In the genomic region with DNA sequence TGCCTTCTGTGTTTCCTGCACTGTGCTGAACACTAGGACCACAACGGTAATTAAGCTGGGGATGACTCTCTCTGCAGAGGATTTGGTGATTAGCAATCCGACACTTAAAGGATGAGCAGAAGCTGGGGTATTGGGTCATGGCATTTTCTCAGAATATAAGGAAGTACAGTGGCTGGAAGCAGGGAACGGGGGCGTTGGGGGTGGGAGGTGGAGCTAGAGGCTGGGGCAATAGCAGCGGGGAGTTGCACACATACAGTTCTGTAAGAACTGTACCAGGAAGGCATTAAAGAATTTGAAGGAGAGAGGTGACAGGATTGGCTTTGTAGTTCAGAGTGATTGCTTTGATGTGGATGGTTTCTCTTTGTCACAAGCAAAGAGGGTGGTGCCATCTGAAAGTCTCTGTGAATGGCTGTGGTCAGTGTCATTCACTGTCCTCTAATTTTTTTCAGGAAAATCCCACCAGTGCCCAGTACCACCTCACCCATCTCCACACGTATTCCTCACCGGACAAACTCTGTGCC, we compare ENCODE assay signal across 18 cellular contexts. TPM values are rescaled to one million over a fixed set of nuclear protein-coding genes. Genes with fewer than 3 reads are reported as not detected.
DNase-seq lines count a peak whose midpoint lies in the region; ATAC-seq, FAIRE-seq and TF ChIP-seq lines count a peak whose summit lies in the region.
"Had no signal": no experiment of that assay in that cellular context is flagged by ENCODE, and none has a peak within 500 bp of the region (broad histone marks: within the 10 kb centered on the region; RNA-seq: fewer than 3 reads in every experiment).

No MANE protein-coding gene starts in this region.

- no peak overlapping the region for H3K4me3 Mint-ChIP-seq in activated CD4-positive, alpha-beta T cell treated with anti-CD3 and anti-CD28 coated beads for 36 hours
- H3K4me3 Mint-ChIP-seq: memory B cell, naive B cell had no signal

- peaks cover 30% of the 10 kb centered on the region for H3K4me1 Mint-ChIP-seq in activated CD4-positive, alpha-beta T cell treated with anti-CD3 and anti-CD28 coated beads for 36 hours
- H3K4me1 Mint-ChIP-seq: memory B cell had no signal

- no peak for TF ChIP-seq CTCF in neutrophil (IDR thresholded peaks at IDR 0.05)

- CTCF ChIA-PET in activated CD4-positive, alpha-beta T cell treated with anti-CD3 and anti-CD28 coated beads for 36 hours (lab: Charles Lee): interaction anchor here (0.8 to 7.8 kb wide), 8 partner anchors 9 to 133 kb away, joined by 3 to 79 read pairs (median 8); no protein-coding TSS in a partner anchor

- no peak for FAIRE-seq in RCC 7860 (lab: Jason Lieb, UNC)

- peak overlapping the region; percentile 62 for H3K27ac ChIP-seq in neutrophil
- H3K27ac ChIP-seq: C4-2B, colonic mucosa, hepatocyte had no signal

- no peaks in the 10 kb centered on the region for H3K27me3 ChIP-seq in neutrophil
- H3K27me3 ChIP-seq: colonic mucosa, hepatocyte had no signal

- ATAC-seq in activated CD4-positive, alpha-beta T cell treated with anti-CD3 and anti-CD28 coated beads for 36 hours: peak; percentile 15
- ATAC-seq in activated naive CD4-positive, alpha-beta T cell treated with anti-CD3 and anti-CD28 coated beads, Interleukin-2, amount 50 U/mL, for 72 hours: peak in 1 of 2 donors; percentile 26
- ATAC-seq in GM21367 (IDR thresholded peaks at IDR 0.05; ENCODE audit: unreplicated experiment): no peak

- peaks cover 100% of the 10 kb centered on the region for H3K36me3 ChIP-seq in neutrophil

- no peak overlapping the region for H3K4me3 ChIP-seq in neutrophil (ENCODE audit: low read depth in 1 of 2, low read length in 1 of 2)
- H3K4me3 ChIP-seq: colonic mucosa, hepatocyte had no signal

- no peaks in the 10 kb centered on the region for H3K27me3 Mint-ChIP-seq in activated CD4-positive, alpha-beta T cell treated with anti-CD3 and anti-CD28 coated beads for 36 hours
- H3K27me3 Mint-ChIP-seq: memory B cell, naive B cell had no signal

- H3K9me3 Mint-ChIP-seq in activated CD4-positive, alpha-beta T cell treated with anti-CD3 and anti-CD28 coated beads for 36 hours (ENCODE audit: low read depth): no peaks in the 10 kb centered on the region
- no peaks in the 10 kb centered on the region for H3K9me3 Mint-ChIP-seq in activated naive CD4-positive, alpha-beta T cell treated with anti-CD3 and anti-CD28 coated beads, Interleukin-2, amount 50 U/mL, for 72 hours
- H3K9me3 Mint-ChIP-seq: memory B cell, naive B cell had no signal

- peak overlapping the region; percentile 76 for H3K27ac Mint-ChIP-seq in activated CD4-positive, alpha-beta T cell treated with anti-CD3 and anti-CD28 coated beads for 36 hours
- peak overlapping the region; percentile 55 to 83 for H3K27ac Mint-ChIP-seq in activated naive CD4-positive, alpha-beta T cell treated with anti-CD3 and anti-CD28 coated beads, Interleukin-2, amount 50 U/mL, for 72 hours

- no peak for DNase-seq in activated CD4-positive, alpha-beta T cell treated with anti-CD3 and anti-CD28 coated beads for 36 hours
- DNase-seq in activated CD4-positive, alpha-beta T cell treated with anti-CD3 and anti-CD28 coated beads for 48 hours: no peak
- DNase-seq in Kasumi-1 (lab: John Stamatoyannopoulos, UW) (peak; percentile 10 to 30), NCI-H2029 (lab: John Stamatoyannopoulos, UW) (no peak), RCC 7860 (ENCODE audit: low spot score) (no peak)
- DNase-seq in activated naive CD4-positive, alpha-beta T cell treated with anti-CD3 and anti-CD28 coated beads, Interleukin-2, amount 50 U/mL, for 72 hours (ENCODE audit: low spot score in 2 of 2): no peak
- DNase-seq: colonic mucosa, DMS79 treated with DMSO at 0.1 percent for 48 hours, islet precursor cell, naive B cell, NCI-H1436, NCI-H2171 treated with DMSO at 0.1 percent for 48 hours, NCI-H748 treated with DMSO at 0.1 percent for 48 hours had no signal

- H3K4me1 ChIP-seq in neutrophil (ENCODE audit: control insufficient read depth in 1 of 2, insufficient read depth in 1 of 2, low read depth in 1 of 2, low read length in 1 of 2): peaks cover 16 to 20% of the 10 kb centered on the region in 2 experiments
- H3K4me1 ChIP-seq: colonic mucosa had no signal

- H3K36me3 Mint-ChIP-seq in activated CD4-positive, alpha-beta T cell treated with anti-CD3 and anti-CD28 coated beads for 36 hours (ENCODE audit: low read depth): peaks cover 68% of the 10 kb centered on the region
- peaks cover 14 to 44% of the 10 kb centered on the region in 2 donors for H3K36me3 Mint-ChIP-seq in activated naive CD4-positive, alpha-beta T cell treated with anti-CD3 and anti-CD28 coated beads, Interleukin-2, amount 50 U/mL, for 72 hours

- POLR2A ChIA-PET in activated CD4-positive, alpha-beta T cell treated with anti-CD3 and anti-CD28 coated beads for 36 hours (lab: Charles Lee): interaction anchor here (1.0 kb wide), 1 partner anchor 13 kb away, joined by 3 read pairs; no protein-coding TSS in a partner anchor

- H3K9me3 ChIP-seq in neutrophil: no peaks in the 10 kb centered on the region
- H3K9me3 ChIP-seq: colonic mucosa had no signal

- intact Hi-C loops in activated CD4-positive, alpha-beta T cell treated with anti-CD3 and anti-CD28 coated beads for 36 hours (cut with DNase I, micrococcal nuclease): no loop called here

RNA-seq across cellular contexts. Expression of gene PSMD6, which starts 28.2 kb away (rescaled TPM):
- total RNA-seq in activated CD4-positive, alpha-beta T cell treated with anti-CD3 and anti-CD28 coated beads for 36 hours: 100 to 1,000 TPM; 109 to 117 TPM
- 100 to 1,000 TPM in 1 of 2 donors, 10 to 100 TPM in 1; 87.1 to 166 TPM for total RNA-seq in activated naive CD4-positive, alpha-beta T cell treated with anti-CD3 and anti-CD28 coated beads, Interleukin-2, amount 50 U/mL, for 72 hours

Comparison
In these comparisons a context has a peak if more than half of its experiments do, and no peak if none do; other contexts are left out.
1. DNase-seq: peak in Kasumi-1 (2 of 2); none in activated CD4-positive, alpha-beta T cell treated with anti-CD3 and anti-CD28 coated beads for 36 hours (single experiment), activated CD4-positive, alpha-beta T cell treated with anti-CD3 and anti-CD28 coated beads for 48 hours (single experiment), activated naive CD4-positive, alpha-beta T cell treated with anti-CD3 and anti-CD28 coated beads, Interleukin-2, amount 50 U/mL, for 72 hours (0 of 2), NCI-H2029 (single experiment) and RCC 7860 (single experiment).